ENCODE assay signal across 23 cellular contexts in the genomic region with DNA sequence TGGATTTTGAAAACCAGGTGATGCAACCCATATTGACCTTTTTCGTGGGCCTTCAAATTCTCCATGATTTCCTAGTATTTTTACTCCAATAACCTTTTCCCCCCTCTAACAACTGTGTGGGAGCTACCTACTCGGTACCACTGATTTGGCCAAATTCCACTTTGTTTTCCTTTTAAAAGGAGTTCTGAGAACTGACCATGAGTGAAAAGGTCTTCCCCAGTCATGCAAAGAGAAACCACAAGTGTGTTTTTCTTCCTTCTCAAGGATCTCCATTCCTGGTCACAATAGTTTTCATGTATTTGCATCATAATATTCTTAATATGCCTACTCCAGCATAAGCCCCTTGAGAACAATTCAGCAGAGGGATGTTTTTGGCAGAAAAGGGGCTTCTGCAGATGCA.
"Had no signal": no experiment of that assay in that cellular context is flagged by ENCODE, and none has a peak within 500 bp of the region (broad histone marks: within the 10 kb centered on the region; RNA-seq: fewer than 3 reads in every experiment).

No MANE protein-coding gene starts in this region.

- H3K27ac ChIP-seq: breast epithelium, coronary artery, heart right ventricle, prostate gland, skin epidermis, stomach, suprapubic skin, tibial nerve had no signal

- ATAC-seq: activated CD4-positive, CD25-positive, alpha-beta regulatory T cell treated with anti-CD3 and anti-CD28 coated beads, Interleukin-2, amount 50 U/mL, for 24 hours; activated CD8-positive, alpha-beta T cell treated with anti-CD3 and anti-CD28 coated beads for 36 hours; activated naive CD8-positive, alpha-beta T cell treated with anti-CD3 and anti-CD28 coated beads, Interleukin-2, amount 50 U/mL, for 24 hours; heart right ventricle; left lobe of liver; naive thymus-derived CD8-positive, alpha-beta T cell; right cardiac atrium; SK-N-SH treated with all-trans-retinoic acid at 6 μM for 48 hours; stimulated activated effector memory CD8-positive, alpha-beta T cell treated with anti-CD3 and anti-CD28 coated beads, Interleukin-12 subunit alpha, Interleukin-12 subunit beta, amount 100 ng/mL, for 72 hours had no signal

- H3K4me1 ChIP-seq: breast epithelium, heart right ventricle, prostate gland, stomach, suprapubic skin, tibial nerve had no signal

- H3K4me3 ChIP-seq: breast epithelium, coronary artery, heart right ventricle, lung, prostate gland, skin epidermis, stomach, suprapubic skin, tibial nerve had no signal

- DNase-seq: activated CD4-positive, alpha-beta T cell treated with anti-CD3 and anti-CD28 coated beads, Interleukin-2, amount 10 ng/mL, durations not matched to agents 24 days and 14 days; activated CD8-positive, alpha-beta T cell treated with anti-CD3 and anti-CD28 coated beads for 36 hours; activated gamma-delta T cell; activated naive CD4-positive, alpha-beta T cell treated with anti-CD3 and anti-CD28 coated beads, Interleukin-2, amount 50 U/mL, for 16 hours; activated naive CD8-positive, alpha-beta T cell treated with anti-CD3 and anti-CD28 coated beads, Interleukin-2, amount 50 U/mL, for 24 hours; anterior cingulate cortex; heart right ventricle; islet precursor cell; naive thymus-derived CD8-positive, alpha-beta T cell; right cardiac atrium; stimulated activated CD4-positive, alpha-beta T cell treated with anti-CD3 and anti-CD28 coated beads, Interleukin-2, amount 100 ng/mL, for 24 hours; stomach had no signal

- H3K36me3 ChIP-seq: breast epithelium, heart right ventricle, prostate gland, stomach, suprapubic skin, tibial nerve had no signal

- H3K9me3 ChIP-seq: breast epithelium, heart right ventricle, prostate gland, stomach, suprapubic skin, tibial nerve had no signal

- H3K27me3 ChIP-seq: breast epithelium, heart right ventricle, stomach, suprapubic skin, tibial nerve had no signal
